ENCODE assay signal across 28 cellular contexts in the genomic region with DNA sequence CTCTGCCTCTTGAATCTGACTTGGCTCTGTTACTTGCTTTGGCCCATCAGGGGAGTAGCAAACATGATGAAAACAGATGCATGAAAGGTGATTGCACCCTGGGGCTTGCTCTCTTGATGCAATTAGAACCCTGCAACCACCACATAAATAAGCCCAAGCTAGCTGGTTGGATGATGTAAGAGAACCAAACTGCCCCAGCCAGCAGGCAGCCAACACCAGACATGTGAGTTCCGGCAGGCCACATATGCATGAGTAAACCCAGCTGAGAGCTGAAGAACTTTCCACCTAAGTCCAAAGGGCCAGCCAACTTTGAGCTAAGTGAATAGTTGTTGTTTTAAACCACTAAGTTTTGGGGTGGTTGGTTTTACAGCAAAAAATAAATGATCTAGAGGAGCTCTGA.
DNase-seq lines count a peak whose midpoint lies in the region; ATAC-seq and TF ChIP-seq lines count a peak whose summit lies in the region.
"Had no signal": no experiment of that assay in that cellular context is flagged by ENCODE, and none has a peak within 500 bp of the region (broad histone marks: within the 10 kb centered on the region; RNA-seq: fewer than 3 reads in every experiment).

No MANE protein-coding gene starts in this region.

- CTCF ChIA-PET in WTC11 (lab: Charles Lee) = no interaction called here

- H3K36me3 Mint-ChIP-seq in WTC11 = no peaks in the 10 kb centered on the region

- H3K4me3 Mint-ChIP-seq in WTC11 = no peak overlapping the region
- H3K4me3 Mint-ChIP-seq: activated naive CD4-positive, alpha-beta T cell treated with anti-CD3 and anti-CD28 coated beads for 36 hours; activated T-cell treated with anti-CD3 and anti-CD28 coated beads, Interleukin-2, amount 50 U/mL, for 72 hours; dendritic cell treated with granulocyte-macrophage colony-stimulating factor and Interleukin-4, amounts not matched to agents 40 ng/mL and 50 ng/mL, for 4 days; IgD-negative memory B cell; memory B cell; naive B cell had no signal

- no peak overlapping the region for H3K27ac ChIP-seq in coronary artery
- H3K27ac ChIP-seq: A549, BLaER1, esophagus squamous epithelium, SJSA1, suprapubic skin had no signal

- H3K27ac Mint-ChIP-seq in WTC11 = peak overlapping the region; percentile 58; the same call in 1 of the 2 replicates
- H3K27ac Mint-ChIP-seq: activated naive CD4-positive, alpha-beta T cell treated with anti-CD3 and anti-CD28 coated beads for 36 hours; activated T-cell treated with anti-CD3 and anti-CD28 coated beads, Interleukin-2, amount 50 U/mL, for 72 hours; dendritic cell treated with granulocyte-macrophage colony-stimulating factor and Interleukin-4, amounts not matched to agents 40 ng/mL and 50 ng/mL, for 4 days; IgD-negative memory B cell; memory B cell had no signal

- H3K9me3 Mint-ChIP-seq in WTC11 = peaks cover 4% of the 10 kb centered on the region
- H3K9me3 Mint-ChIP-seq: activated naive CD4-positive, alpha-beta T cell treated with anti-CD3 and anti-CD28 coated beads for 36 hours; memory B cell had no signal

- TF ChIP-seq CTCF in WTC11 (IDR thresholded peaks at IDR 0.05) (no peak), fibroblast of villous mesenchyme (IDR thresholded peaks at IDR 0.05; ENCODE audit: insufficient read depth, low read depth, low read length) (no peak), coronary artery (IDR thresholded peaks at IDR 0.05) (no peak)

- H3K4me1 Mint-ChIP-seq in WTC11 = peaks cover 20% of the 10 kb centered on the region

- POLR2A ChIA-PET in WTC11 (lab: Charles Lee) = no interaction called here

- DNase-seq in NCI-H82 (lab: John Stamatoyannopoulos, UW) (peak; percentile 66), NCI-H82 treated with DMSO at 0.1 percent for 48 hours (lab: John Stamatoyannopoulos, UW; ENCODE audit: unreplicated experiment) (no peak), WTC11 (ENCODE audit: low spot score) (no peak), fibroblast of villous mesenchyme (ENCODE audit: low read depth) (peak; percentile 14), stromal cell of bone marrow (ENCODE audit: low read depth) (peak; percentile 32), coronary artery (ENCODE audit: low spot score) (no peak)
- DNase-seq: activated CD4-positive, alpha-beta T cell treated with anti-CD3 and anti-CD28 coated beads for 4 hours; activated naive CD4-positive, alpha-beta T cell treated with anti-CD3 and anti-CD28 coated beads for 36 hours; activated T-cell treated with anti-CD3 and anti-CD28 coated beads, Interleukin-2, amount 50 U/mL, for 72 hours; amniotic stem cell; Caco-2; DMS79 treated with DMSO at 0.1 percent for 48 hours; esophagus squamous epithelium; left cardiac atrium; naive B cell; NCI-H2081 treated with DMSO at 0.1 percent for 48 hours; NCI-H510A; nucleus accumbens had no signal

- H3K27me3 Mint-ChIP-seq in WTC11 (ENCODE audit: low read depth) = no peaks in the 10 kb centered on the region
- H3K27me3 Mint-ChIP-seq: dendritic cell treated with granulocyte-macrophage colony-stimulating factor and Interleukin-4, amounts not matched to agents 40 ng/mL and 50 ng/mL, for 4 days; IgD-negative memory B cell; memory B cell; naive B cell had no signal

- ATAC-seq in WTC11 (peak; percentile 83), GM18873 (IDR thresholded peaks at IDR 0.05; ENCODE audit: low FRiP score, unreplicated experiment) (no peak), GM18907 (IDR thresholded peaks at IDR 0.05; ENCODE audit: unreplicated experiment) (no peak)
- ATAC-seq: A549; activated T-cell treated with anti-CD3 and anti-CD28 coated beads, Interleukin-2, amount 50 U/mL, for 72 hours; GM12878; left cardiac atrium had no signal

- H3K4me3 ChIP-seq in fibroblast of villous mesenchyme (ENCODE audit: low read depth, low read length) = no peak overlapping the region
- no peak overlapping the region for H3K4me3 ChIP-seq in coronary artery
- H3K4me3 ChIP-seq: A549, BLaER1, esophagus squamous epithelium, GM12878, SJSA1, suprapubic skin had no signal

TF ChIP-seq in WTC11, 78 proteins besides CTCF, POLR2A, EP300 and RAD21 (continues in another document):
- TF ChIP-seq E2F1 (CRISPR knock-in tag; IDR thresholded peaks at IDR 0.05) (no peak), FOXJ3 (CRISPR knock-in tag; IDR thresholded peaks at IDR 0.05; ENCODE audit: borderline replicate concordance) (no peak), NR1H2 (CRISPR knock-in tag; IDR thresholded peaks at IDR 0.05) (no peak), CREM (CRISPR knock-in tag; IDR thresholded peaks at IDR 0.05) (no peak), HMGA2 (CRISPR knock-in tag; IDR thresholded peaks at IDR 0.05) (no peak), OVOL2 (CRISPR knock-in tag; IDR thresholded peaks at IDR 0.05; ENCODE audit: borderline replicate concordance) (no peak), ZNF671 (CRISPR knock-in tag; IDR thresholded peaks at IDR 0.05) (no peak), ZNF263 (CRISPR knock-in tag; IDR thresholded peaks at IDR 0.05; ENCODE audit: low read depth) (no peak), ATF3 (CRISPR knock-in tag; conservative IDR thresholded peaks at IDR 0.05) (no peak), MXD4 (CRISPR knock-in tag; IDR thresholded peaks at IDR 0.05; ENCODE audit: borderline replicate concordance) (no peak)
- TF ChIP-seq, protein P1, sequence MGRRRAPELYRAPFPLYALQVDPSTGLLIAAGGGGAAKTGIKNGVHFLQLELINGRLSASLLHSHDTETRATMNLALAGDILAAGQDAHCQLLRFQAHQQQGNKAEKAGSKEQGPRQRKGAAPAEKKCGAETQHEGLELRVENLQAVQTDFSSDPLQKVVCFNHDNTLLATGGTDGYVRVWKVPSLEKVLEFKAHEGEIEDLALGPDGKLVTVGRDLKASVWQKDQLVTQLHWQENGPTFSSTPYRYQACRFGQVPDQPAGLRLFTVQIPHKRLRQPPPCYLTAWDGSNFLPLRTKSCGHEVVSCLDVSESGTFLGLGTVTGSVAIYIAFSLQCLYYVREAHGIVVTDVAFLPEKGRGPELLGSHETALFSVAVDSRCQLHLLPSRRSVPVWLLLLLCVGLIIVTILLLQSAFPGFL (CRISPR knock-in tag; IDR thresholded peaks at IDR 0.05; ENCODE audit: borderline replicate concordance) = no peak
- TF ChIP-seq, protein P2, sequence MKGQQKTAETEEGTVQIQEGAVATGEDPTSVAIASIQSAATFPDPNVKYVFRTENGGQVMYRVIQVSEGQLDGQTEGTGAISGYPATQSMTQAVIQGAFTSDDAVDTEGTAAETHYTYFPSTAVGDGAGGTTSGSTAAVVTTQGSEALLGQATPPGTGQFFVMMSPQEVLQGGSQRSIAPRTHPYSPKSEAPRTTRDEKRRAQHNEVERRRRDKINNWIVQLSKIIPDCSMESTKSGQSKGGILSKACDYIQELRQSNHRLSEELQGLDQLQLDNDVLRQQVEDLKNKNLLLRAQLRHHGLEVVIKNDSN (CRISPR knock-in tag; IDR thresholded peaks at IDR 0.05) = no peak
- TF ChIP-seq, protein P3, sequence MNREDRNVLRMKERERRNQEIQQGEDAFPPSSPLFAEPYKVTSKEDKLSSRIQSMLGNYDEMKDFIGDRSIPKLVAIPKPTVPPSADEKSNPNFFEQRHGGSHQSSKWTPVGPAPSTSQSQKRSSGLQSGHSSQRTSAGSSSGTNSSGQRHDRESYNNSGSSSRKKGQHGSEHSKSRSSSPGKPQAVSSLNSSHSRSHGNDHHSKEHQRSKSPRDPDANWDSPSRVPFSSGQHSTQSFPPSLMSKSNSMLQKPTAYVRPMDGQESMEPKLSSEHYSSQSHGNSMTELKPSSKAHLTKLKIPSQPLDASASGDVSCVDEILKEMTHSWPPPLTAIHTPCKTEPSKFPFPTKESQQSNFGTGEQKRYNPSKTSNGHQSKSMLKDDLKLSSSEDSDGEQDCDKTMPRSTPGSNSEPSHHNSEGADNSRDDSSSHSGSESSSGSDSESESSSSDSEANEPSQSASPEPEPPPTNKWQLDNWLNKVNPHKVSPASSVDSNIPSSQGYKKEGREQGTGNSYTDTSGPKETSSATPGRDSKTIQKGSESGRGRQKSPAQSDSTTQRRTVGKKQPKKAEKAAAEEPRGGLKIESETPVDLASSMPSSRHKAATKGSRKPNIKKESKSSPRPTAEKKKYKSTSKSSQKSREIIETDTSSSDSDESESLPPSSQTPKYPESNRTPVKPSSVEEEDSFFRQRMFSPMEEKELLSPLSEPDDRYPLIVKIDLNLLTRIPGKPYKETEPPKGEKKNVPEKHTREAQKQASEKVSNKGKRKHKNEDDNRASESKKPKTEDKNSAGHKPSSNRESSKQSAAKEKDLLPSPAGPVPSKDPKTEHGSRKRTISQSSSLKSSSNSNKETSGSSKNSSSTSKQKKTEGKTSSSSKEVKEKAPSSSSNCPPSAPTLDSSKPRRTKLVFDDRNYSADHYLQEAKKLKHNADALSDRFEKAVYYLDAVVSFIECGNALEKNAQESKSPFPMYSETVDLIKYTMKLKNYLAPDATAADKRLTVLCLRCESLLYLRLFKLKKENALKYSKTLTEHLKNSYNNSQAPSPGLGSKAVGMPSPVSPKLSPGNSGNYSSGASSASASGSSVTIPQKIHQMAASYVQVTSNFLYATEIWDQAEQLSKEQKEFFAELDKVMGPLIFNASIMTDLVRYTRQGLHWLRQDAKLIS (CRISPR knock-in tag; IDR thresholded peaks at IDR 0.05; ENCODE audit: borderline replicate concordance) = no peak

Comparison
In these comparisons a context has a peak if more than half of its experiments do, and no peak if none do; other contexts are left out.
1. DNase-seq: peak in NCI-H82 (single experiment), fibroblast of villous mesenchyme (single experiment) and stromal cell of bone marrow (single experiment); none in NCI-H82 treated with DMSO at 0.1 percent for 48 hours (single experiment), WTC11 (single experiment) and coronary artery (single experiment).